ENCODE assay signal across 8 cellular contexts in genomic region chr7:104943502-104944343, GRCh38.
DNase-seq lines count a peak whose midpoint lies in the region; ATAC-seq and TF ChIP-seq lines count a peak whose summit lies in the region.

No MANE protein-coding gene starts in this region.

- ATAC-seq in GM19468 (IDR thresholded peaks at IDR 0.05; ENCODE audit: extremely low read depth, unreplicated experiment) (peak; percentile 14), T-helper 17 cell (peak; percentile 32)

- H3K27ac ChIP-seq in liver (ENCODE audit: low read depth in 1 of 2, low read length in 2 of 2) = peak overlapping the region; percentile 5 to 75

- H3K4me3 Mint-ChIP-seq in T-helper 17 cell = peak overlapping the region; percentile 91

- DNase-seq in CD1c-positive myeloid dendritic cell (ENCODE audit: extremely low spot score) (peak; percentile 86), HT-29 (ENCODE audit: low spot score) (peak; percentile 100), T-helper 17 cell (peak; percentile 19 to 56 (median 29)), astrocyte of the spinal cord (ENCODE audit: low read depth, low spot score) (peak; percentile 71), amygdala (lab: John Stamatoyannopoulos, UW) (no peak)
- DNase-seq in stimulated activated CD8-positive, alpha-beta memory T cell treated with anti-CD3 and anti-CD28 coated beads, Interleukin-2, amount 100 ng/mL, for 1 hour (ENCODE audit: low read depth in 2 of 2) = peak; percentile 36 to 42

- peaks cover 35% of the 10 kb centered on the region for H3K4me1 Mint-ChIP-seq in T-helper 17 cell

- in situ Hi-C loops in astrocyte of the spinal cord (cut with HindIII; ENCODE audit: low sequenced_read_pairs) = no loop called here

- H3K9ac ChIP-seq in liver (ENCODE audit: low read depth in 1 of 2, low read length in 2 of 2) = peak overlapping the region in 1 of 2 donors; percentile 28

- no peaks in the 10 kb centered on the region for H3K36me3 ChIP-seq in liver (ENCODE audit: control insufficient read depth in 4 of 4, insufficient read depth in 3 of 4, low read depth in 1 of 4, low read length in 3 of 4)

- no peaks in the 10 kb centered on the region for H3K4me1 ChIP-seq in liver (ENCODE audit: control insufficient read depth in 4 of 4, insufficient read depth in 4 of 4, low read length in 3 of 4)

- no peak for TF ChIP-seq RAD21 in liver (IDR thresholded peaks at IDR 0.05)

- H3K9me3 ChIP-seq in T-helper 17 cell (ENCODE audit: control insufficient read depth, low read length, poor library complexity, severe bottlenecking) (no peaks in the 10 kb centered on the region), liver (ENCODE audit: control insufficient read depth in 4 of 4, low read length in 3 of 4) (no peaks in the 10 kb centered on the region)

- 59% methylated on average over 12 of the region's 12 CpGs for WGBS in liver

- no peaks in the 10 kb centered on the region for H3K27me3 Mint-ChIP-seq in T-helper 17 cell

- peak overlapping the region; percentile 100 for H3K27ac Mint-ChIP-seq in T-helper 17 cell

- no peaks in the 10 kb centered on the region for H3K27me3 ChIP-seq in liver (ENCODE audit: control insufficient read depth in 4 of 4, insufficient read depth in 4 of 4, low read length in 3 of 4)

- no peaks in the 10 kb centered on the region for H3K36me3 Mint-ChIP-seq in T-helper 17 cell (ENCODE audit: low read depth)

- H3K4me3 ChIP-seq in astrocyte of the spinal cord (ENCODE audit: low read depth, low read length) (no peak overlapping the region), liver (ENCODE audit: low read depth in 1 of 3, low read length in 3 of 3) (no peak overlapping the region)

- TF ChIP-seq CTCF in astrocyte of the spinal cord (IDR thresholded peaks at IDR 0.05; ENCODE audit: low read depth, low read length) = no peak
- no peak for TF ChIP-seq CTCF in liver (IDR thresholded peaks at IDR 0.05; ENCODE audit: low read depth, low read length, missing input control)

TF ChIP-seq in liver, 16 proteins besides CTCF, POLR2A, EP300 and RAD21:
- TF ChIP-seq FOXA2 (IDR thresholded peaks at IDR 0.05) = no peak
- TF ChIP-seq SP1 (IDR thresholded peaks at IDR 0.05) = peak; percentile 10
- peak; percentile 71 for TF ChIP-seq NR2F2 (IDR thresholded peaks at IDR 0.05)

Comparison
In these comparisons a context has a peak if more than half of its experiments do, and no peak if none do; other contexts are left out.
1. DNase-seq: peak in CD1c-positive myeloid dendritic cell (single experiment), HT-29 (single experiment), T-helper 17 cell (3 of 3), astrocyte of the spinal cord (single experiment) and stimulated activated CD8-positive, alpha-beta memory T cell treated with anti-CD3 and anti-CD28 coated beads, Interleukin-2, amount 100 ng/mL, for 1 hour (2 of 2); none in amygdala (0 of 56).